Comparison of ENCODE assay signal across 8 cellular contexts in the genomic region with DNA sequence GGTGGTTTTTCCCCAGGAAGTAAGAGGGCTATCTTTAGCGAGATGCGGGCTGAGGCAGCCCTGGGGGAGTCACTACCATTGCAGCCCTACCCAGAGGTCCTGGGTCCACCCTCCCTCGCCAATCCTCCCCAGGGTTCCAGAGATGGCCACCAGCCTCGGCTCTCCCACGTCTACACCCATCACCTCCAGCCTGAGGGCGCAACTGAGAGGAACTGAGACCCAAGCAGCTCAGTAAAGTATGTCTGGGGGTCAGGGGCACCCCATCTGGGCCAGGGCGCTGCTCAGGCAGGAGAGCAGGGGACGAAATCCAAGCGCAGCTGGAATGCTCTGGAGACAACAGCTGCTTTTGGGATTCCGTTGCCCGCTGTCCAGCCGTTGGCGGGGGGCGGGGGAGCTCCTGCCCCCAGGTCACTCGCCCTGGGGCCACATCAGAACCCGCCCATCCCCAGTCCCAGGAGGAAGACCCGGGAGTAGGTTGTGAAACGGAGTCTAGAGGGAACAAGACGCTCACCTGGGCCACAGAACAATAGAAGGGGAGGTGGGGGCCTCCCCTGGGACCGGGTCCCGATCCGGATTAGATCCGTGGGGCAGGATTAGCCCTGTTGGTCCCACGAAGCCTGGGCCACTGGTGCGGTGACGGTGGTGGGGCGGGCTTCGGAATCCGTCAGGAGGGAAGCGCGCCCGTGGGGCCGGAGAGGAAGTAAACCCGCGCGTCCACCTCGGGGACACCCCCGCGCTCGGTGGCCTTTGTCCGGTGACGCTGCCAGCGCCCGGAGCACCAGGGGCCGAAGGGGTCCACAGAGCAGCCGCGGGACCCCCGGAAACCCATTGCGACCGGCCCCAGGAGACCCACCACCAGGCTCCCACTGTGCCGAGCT. TPM values are rescaled to one million over a fixed set of nuclear protein-coding genes. Genes with fewer than 3 reads are reported as not detected.
DNase-seq lines count a peak whose midpoint lies in the region; ATAC-seq, FAIRE-seq and TF ChIP-seq lines count a peak whose summit lies in the region.

No MANE protein-coding gene starts in this region.

- no peak for TF ChIP-seq EP300 in HepG2 (IDR thresholded peaks at IDR 0.05; ENCODE audit: low read depth in 2 of 2, low read length in 2 of 2)
- TF ChIP-seq EP300 in HepG2 (CRISPR knock-in tag; IDR thresholded peaks at IDR 0.05; ENCODE audit: borderline replicate concordance) = no peak
- no peak for TF ChIP-seq EP300 in suprapubic skin (IDR thresholded peaks at IDR 0.05)

- H3K79me2 ChIP-seq in H9 (ENCODE audit: insufficient read depth, low read length) (no peaks in the 10 kb centered on the region), PC-9 (ENCODE audit: low read depth) (peaks cover 49% of the 10 kb centered on the region), HepG2 (ENCODE audit: insufficient read depth, low read length) (peaks cover 27% of the 10 kb centered on the region)

- H4K5ac ChIP-seq in H9 (ENCODE audit: insufficient read length, low read depth, low read length) = peak overlapping the region; percentile 53

- no peak overlapping the region for H3T11ph ChIP-seq in H9 (ENCODE audit: low read length)

- H3K9ac ChIP-seq in H9 (ENCODE audit: extremely low read depth, insufficient read length, low read length) (peak overlapping the region; percentile 85), HepG2 (ENCODE audit: insufficient read depth, low read depth, low read length) (peak overlapping the region; percentile 99)

- H2BK5ac ChIP-seq in H9 (ENCODE audit: insufficient read length, low read length) = no peak overlapping the region

- H3K27ac Mint-ChIP-seq in H9 = peak overlapping the region; percentile 87 to 93 (median 91); a peak in 6 of 7 replicates
- H3K27ac Mint-ChIP-seq in central memory CD8-positive, alpha-beta T cell (ENCODE audit: low read depth) = peak overlapping the region; percentile 96

- H3K79me1 ChIP-seq in H9 (ENCODE audit: insufficient read depth, low read depth, low read length, poor library complexity, severe bottlenecking) = no peaks in the 10 kb centered on the region

- peaks cover 51% of the 10 kb centered on the region for H3F3A ChIP-seq in PC-9 (ENCODE audit: insufficient read depth, low read depth)

- peak overlapping the region; percentile 92 for H3K18ac ChIP-seq in H9 (ENCODE audit: insufficient read length, low read depth, low read length)

- no peak overlapping the region for H2AK5ac ChIP-seq in H9 (ENCODE audit: insufficient read length, low read length)

- H3K23ac ChIP-seq in H9 (ENCODE audit: insufficient read length, low read depth, low read length) = no peak overlapping the region

- H3K4ac ChIP-seq in H9 (ENCODE audit: low read depth, low read length) = peak overlapping the region; percentile 55

- H2BK20ac ChIP-seq in H9 (ENCODE audit: low read depth, low read length, poor library complexity, severe bottlenecking) = no peak overlapping the region

- WGBS in H9 (ENCODE audit: extremely low coverage, insufficient read length, low lambda C conversion rate) = no CpG with 5 or more reads among the region's 51 CpGs
- 0% methylated on average over 10 of the region's 51 CpGs for WGBS in HepG2 (ENCODE audit: low lambda C conversion rate)
- WGBS in suprapubic skin = 14% methylated on average over 4 of the region's 51 CpGs

- no peak overlapping the region for H2BK12ac ChIP-seq in H9 (ENCODE audit: insufficient read length, low read depth, low read length)

- peaks cover 22% of the 10 kb centered on the region for H3K23me2 ChIP-seq in H9 (ENCODE audit: insufficient read length, low read depth, low read length, poor library complexity, severe bottlenecking)

- DNase-seq in NCI-H345 (lab: John Stamatoyannopoulos, UW) = peak; percentile 20
- DNase-seq in NCI-H345 treated with DMSO at 0.1 percent for 48 hours (lab: John Stamatoyannopoulos, UW; ENCODE audit: unreplicated experiment) = no peak
- DNase-seq in H9 = no peak
- peak in 1 of 2 experiments; percentile 57 for DNase-seq in PC-9
- DNase-seq in central memory CD8-positive, alpha-beta T cell (ENCODE audit: low spot score in 2 of 2) = no peak
- no peak for DNase-seq in HepG2 (ENCODE audit: low spot score)
- peak; percentile 86 to 87 for DNase-seq in suprapubic skin (ENCODE audit: low spot score in 2 of 2)
- DNase-seq in NCI-H1105 (lab: John Stamatoyannopoulos, UW) = no peak

- H4K91ac ChIP-seq in H9 (ENCODE audit: insufficient read length, low read depth, low read length) = peak overlapping the region; percentile 34

- H3K4me3 Mint-ChIP-seq in H9 = peak overlapping the region; percentile 91 to 95
- H3K4me3 Mint-ChIP-seq in central memory CD8-positive, alpha-beta T cell = peak overlapping the region; percentile 98

- H3K9me3 ChIP-seq in H9 (ENCODE audit: control insufficient read depth, low read depth, low read length) (no peaks in the 10 kb centered on the region), PC-9 (ENCODE audit: insufficient read depth, low read depth) (no peaks in the 10 kb centered on the region), HepG2 (ENCODE audit: low read length) (no peaks in the 10 kb centered on the region), suprapubic skin (no peaks in the 10 kb centered on the region)

- H3K36me3 ChIP-seq in PC-9 (ENCODE audit: low read depth) (no peaks in the 10 kb centered on the region), HepG2 (replicated peaks in 1 of 2; ENCODE audit: control insufficient read depth in 1 of 2, insufficient read depth in 2 of 2, low read length in 2 of 2) (peaks cover 11 to 27% of the 10 kb centered on the region in 2 experiments; a peak in 4 of 5 replicates), suprapubic skin (peaks cover 38% of the 10 kb centered on the region)

- peaks cover 23 to 24% of the 10 kb centered on the region in 2 experiments for H3K4me1 Mint-ChIP-seq in H9
- peaks cover 31% of the 10 kb centered on the region for H3K4me1 Mint-ChIP-seq in central memory CD8-positive, alpha-beta T cell

- H3K14ac ChIP-seq in H9 (ENCODE audit: insufficient read depth, low read length) = peak overlapping the region; percentile 88

- no peaks in the 10 kb centered on the region for H3K9me2 ChIP-seq in PC-9 (ENCODE audit: insufficient read depth)

- H3K27ac ChIP-seq in H9 (ENCODE audit: insufficient read length, low read depth, low read length) = no peak overlapping the region
- peak overlapping the region; percentile 50 for H3K27ac ChIP-seq in PC-9
- peak overlapping the region; percentile 99 for H3K27ac ChIP-seq in HepG2 (ENCODE audit: extremely low read length, insufficient read depth, low read length)
- peak overlapping the region; percentile 100 for H3K27ac ChIP-seq in suprapubic skin

- H2BK120ac ChIP-seq in H9 (ENCODE audit: low read depth, low read length, poor library complexity, severe bottlenecking) = no peak overlapping the region

- intact Hi-C loops in PC-9 (cut with micrococcal nuclease; ENCODE audit: unreplicated experiment) (no loop called here), HepG2 (cut with micrococcal nuclease; ENCODE audit: unreplicated experiment) (loop anchor here (5.0 kb wide), 1 partner anchor 72 kb away; a partner anchor contains a TSS)

- ATAC-seq in central memory CD8-positive, alpha-beta T cell (replicated peaks; ENCODE audit: extremely low read depth, poor library complexity, severe bottlenecking) = no peak
- ATAC-seq in HepG2 = peak; percentile 2

- H4K8ac ChIP-seq in H9 (replicated peaks; ENCODE audit: insufficient read length, low read depth, low read length) = no peak overlapping the region

- no peaks in the 10 kb centered on the region for H3K27me3 Mint-ChIP-seq in H9 (ENCODE audit: low read depth)
- H3K27me3 Mint-ChIP-seq in central memory CD8-positive, alpha-beta T cell = no peaks in the 10 kb centered on the region

- H4K20me1 ChIP-seq in H9 (ENCODE audit: control insufficient read depth, insufficient read depth, insufficient read length) (peaks cover 2% of the 10 kb centered on the region), PC-9 (ENCODE audit: insufficient read depth) (no peaks in the 10 kb centered on the region), HepG2 (ENCODE audit: insufficient read depth, low read length) (peaks cover 1% of the 10 kb centered on the region; the same call in 1 of the 2 replicates)

- CTCF ChIA-PET in PC-9 (lab: Charles Lee) = interaction anchor here (0.6 kb wide), 1 partner anchor 35 kb away, joined by 15 read pairs; no protein-coding TSS in a partner anchor
- CTCF ChIA-PET in HepG2 (lab: Yijun Ruan, JAX; ENCODE audit: low intra/inter-chr PET ratio, low total read pairs) = no interaction called here

- no peaks in the 10 kb centered on the region for H3K4me1 ChIP-seq in H9 (ENCODE audit: insufficient read depth, low read length)
- peaks cover 30% of the 10 kb centered on the region for H3K4me1 ChIP-seq in PC-9 (replicated peaks; ENCODE audit: insufficient read depth)
- H3K4me1 ChIP-seq in HepG2 (ENCODE audit: insufficient read depth, low read length) = peaks cover 48% of the 10 kb centered on the region
- H3K4me1 ChIP-seq in suprapubic skin = peaks cover 47% of the 10 kb centered on the region

- POLR2A ChIA-PET in PC-9 (lab: Charles Lee; ENCODE audit: unreplicated experiment) = interaction anchor here (0.5 to 3.7 kb wide), 7 partner anchors 13 to 557 kb away, joined by 3 to 22 read pairs (median 6); a partner anchor contains a TSS
- POLR2A ChIA-PET in HepG2 (lab: Yijun Ruan, JAX) = interaction anchor here (0.6 to 11.1 kb wide), 20 partner anchors 9 to 547 kb away, joined by 3 to 280 read pairs (median 6); a partner anchor contains a TSS

- no peaks in the 10 kb centered on the region for H3K9me3 Mint-ChIP-seq in H9
- H3K9me3 Mint-ChIP-seq in central memory CD8-positive, alpha-beta T cell = no peaks in the 10 kb centered on the region

- H3K27me3 ChIP-seq in H9 (ENCODE audit: insufficient read depth, low read length) (no peaks in the 10 kb centered on the region), PC-9 (ENCODE audit: insufficient read depth, low read depth) (no peaks in the 10 kb centered on the region), HepG2 (ENCODE audit: control insufficient read depth in 1 of 2, insufficient read depth in 2 of 2, low read length in 2 of 2) (no peaks in the 10 kb centered on the region; a peak in 1 of 5 replicates), suprapubic skin (no peaks in the 10 kb centered on the region)

- in situ Hi-C loops in HepG2 (cut with HindIII; ENCODE audit: extremely low pct_ligation_motif_present, low pct_unique_long_range_greater_than_20kb) = no loop called here

- TF ChIP-seq RAD21 in HepG2 (CRISPR knock-in tag; IDR thresholded peaks at IDR 0.05) = no peak

- peak overlapping the region; percentile 70 for H3K4me3 ChIP-seq in PC-9
- peak overlapping the region; percentile 80 to 96 (median 89) for H3K4me3 ChIP-seq in HepG2 (replicated peaks in 1 of 3; ENCODE audit: insufficient read depth in 1 of 3, low read depth in 2 of 3, low read length in 3 of 3)
- peak overlapping the region; percentile 95 for H3K4me3 ChIP-seq in suprapubic skin

- no peak; a peak in 1 of 4 replicates for TF ChIP-seq POLR2A in HepG2 (IDR thresholded peaks at IDR 0.05; ENCODE audit: insufficient read depth in 1 of 2, low read depth in 2 of 2, low read length in 2 of 2)
- no peak for TF ChIP-seq POLR2A in suprapubic skin (IDR thresholded peaks at IDR 0.05)

- H3K4me2 ChIP-seq in H9 (ENCODE audit: insufficient read depth, insufficient read length, low read length) (peak overlapping the region; percentile 87), PC-9 (peak overlapping the region; percentile 92), HepG2 (ENCODE audit: low read depth, low read length) (peak overlapping the region; percentile 89)

- peaks cover 30 to 46% (median 41%) of the 10 kb centered on the region in 3 experiments for H3K36me3 Mint-ChIP-seq in H9 (ENCODE audit: insufficient read depth in 1 of 3, low read depth in 3 of 3)
- H3K36me3 Mint-ChIP-seq in central memory CD8-positive, alpha-beta T cell (ENCODE audit: insufficient read depth) = peaks cover 45% of the 10 kb centered on the region

- H3K56ac ChIP-seq in H9 (ENCODE audit: insufficient read length, low read depth, low read length) = no peak overlapping the region

- FAIRE-seq in HepG2 (lab: Jason Lieb, UNC) = no peak

- H2AFZ ChIP-seq in H9 (ENCODE audit: low read length) (no peak overlapping the region), PC-9 (peak overlapping the region; percentile 72), HepG2 (ENCODE audit: low read length) (no peak overlapping the region)

- BruUV-seq in PC-9 (replicated peaks; lab: Mats Ljungman, UMichigan) = TSS peak; percentile 74
- BruUV-seq in HepG2 (replicated peaks; lab: Mats Ljungman, UMichigan) = TSS peak; percentile 86

- no peak overlapping the region; the same call in 1 of the 2 replicates for H2BK15ac ChIP-seq in H9 (ENCODE audit: low read depth, low read length)

- no peak for TF ChIP-seq CTCF in H9 (conservative IDR thresholded peaks at IDR 0.05)
- TF ChIP-seq CTCF in PC-9 (conservative IDR thresholded peaks at IDR 0.05) = no peak
- peak; percentile 31 for TF ChIP-seq CTCF in HepG2 (CRISPR knock-in tag; IDR thresholded peaks at IDR 0.05)
- no peak for TF ChIP-seq CTCF in suprapubic skin (IDR thresholded peaks at IDR 0.05)

RNA-seq across cellular contexts. Expression of a gene that starts 1.3 kb away (rescaled TPM):
- total RNA-seq in H9 (2021) (39.9 and 40.7 TPM in 2 replicates), PC-9 (2021) (32.9 and 38.8 TPM in 2 replicates), HepG2 (2016; rRNA removed; fragmentation: Illumina TruSeq; extraction: Trizol) (50.0 and 51.9 TPM in 2 replicates), suprapubic skin (100 to 1,000 TPM in 1 of 4 donors, 10 to 100 TPM in 3; 45.0 to 104 (median 63.1) TPM)
- 26.9 and 32.9 TPM in 2 replicates for total RNA-seq in HepG2 (2016; cell fraction: cytosol; rRNA removed; fragmentation: Illumina TruSeq; extraction: Trizol; ENCODE audit: low read depth)
- total RNA-seq in HepG2 (2016; cell fraction: insoluble cytoplasmic fraction; rRNA removed; fragmentation: Illumina TruSeq; extraction: Trizol) = 52.3 and 61.1 TPM in 2 replicates
- total RNA-seq in HepG2 (2016; cell fraction: membrane; rRNA removed; fragmentation: Illumina TruSeq; extraction: Trizol) = 26.1 and 38.8 TPM in 2 replicates
- total RNA-seq in HepG2 (2016; cell fraction: nucleus; rRNA removed; fragmentation: Illumina TruSeq; extraction: Trizol) = 24.4 and 30.9 TPM in 2 replicates
- polyA plus RNA-seq in HepG2 (2011; rRNA removed) = 39.0 and 42.0 TPM in 2 replicates
- 32.1 and 56.3 TPM in 2 replicates for polyA plus RNA-seq in HepG2 (2011; cell fraction: cytosol; rRNA removed)
- polyA plus RNA-seq in HepG2 (2011; cell fraction: nucleus; rRNA removed) = 29.5 and 32.3 TPM in 2 replicates
- 31.0 and 39.6 TPM in 2 replicates for polyA plus RNA-seq in HepG2 (2012)
- polyA plus RNA-seq in HepG2 (2016; cell fraction: cytosol; fragmentation: Illumina TruSeq; extraction: Trizol; ENCODE audit: low read depth) = 31.0 and 36.1 TPM in 2 replicates
- polyA plus RNA-seq in HepG2 (2016; cell fraction: insoluble cytoplasmic fraction; fragmentation: Illumina TruSeq; extraction: Trizol; ENCODE audit: low read depth) = 63.6 and 69.8 TPM in 2 replicates
- 28.9 and 36.0 TPM in 2 replicates for polyA plus RNA-seq in HepG2 (2016; cell fraction: membrane; fragmentation: Illumina TruSeq; extraction: Trizol; ENCODE audit: low read depth)
- 39.0 and 43.6 TPM in 2 replicates for polyA plus RNA-seq in HepG2 (2016; cell fraction: nucleus; fragmentation: Illumina TruSeq; extraction: Trizol; ENCODE audit: insufficient read depth, low read depth)
- polyA minus RNA-seq in HepG2 (2011; rRNA and poly(A)+ RNA removed; ENCODE audit: low replicate concordance) = 70.8 and 119 TPM in 2 replicates
- polyA minus RNA-seq in HepG2 (2011; cell fraction: cytosol; rRNA and poly(A)+ RNA removed) = 23.8 and 35.3 TPM in 2 replicates
- 27.4 and 27.9 TPM in 2 replicates for polyA minus RNA-seq in HepG2 (2011; cell fraction: nucleus; rRNA and poly(A)+ RNA removed)

RNA-seq across cellular contexts. Expression of a gene that starts 2.2 kb away (rescaled TPM):
- total RNA-seq in H9 (2021) (27.1 and 32.3 TPM in 2 replicates), PC-9 (2021) (27.7 and 35.9 TPM in 2 replicates), HepG2 (2016; rRNA removed; fragmentation: Illumina TruSeq; extraction: Trizol) (18.3 and 19.9 TPM in 2 replicates), suprapubic skin (10 to 100 TPM; 44.3 to 55.4 (median 50.7) TPM)
- 8.0 and 9.1 TPM in 2 replicates for total RNA-seq in HepG2 (2016; cell fraction: cytosol; rRNA removed; fragmentation: Illumina TruSeq; extraction: Trizol; ENCODE audit: low read depth)
- total RNA-seq in HepG2 (2016; cell fraction: insoluble cytoplasmic fraction; rRNA removed; fragmentation: Illumina TruSeq; extraction: Trizol) = 17.2 and 17.7 TPM in 2 replicates
- total RNA-seq in HepG2 (2016; cell fraction: membrane; rRNA removed; fragmentation: Illumina TruSeq; extraction: Trizol) = 13.3 and 16.1 TPM in 2 replicates
- total RNA-seq in HepG2 (2016; cell fraction: nucleus; rRNA removed; fragmentation: Illumina TruSeq; extraction: Trizol) = 12.3 and 12.5 TPM in 2 replicates
- 31.7 and 36.5 TPM in 2 replicates for polyA plus RNA-seq in HepG2 (2011; rRNA removed)
- 28.5 and 42.5 TPM in 2 replicates for polyA plus RNA-seq in HepG2 (2011; cell fraction: cytosol; rRNA removed)
- 69.2 and 85.2 TPM in 2 replicates for polyA plus RNA-seq in HepG2 (2011; cell fraction: nucleus; rRNA removed)
- polyA plus RNA-seq in HepG2 (2012) = 10.7 and 12.1 TPM in 2 replicates
- 6.0 and 7.7 TPM in 2 replicates for polyA plus RNA-seq in HepG2 (2016; cell fraction: cytosol; fragmentation: Illumina TruSeq; extraction: Trizol; ENCODE audit: low read depth)
- 16.3 and 17.2 TPM in 2 replicates for polyA plus RNA-seq in HepG2 (2016; cell fraction: insoluble cytoplasmic fraction; fragmentation: Illumina TruSeq; extraction: Trizol; ENCODE audit: low read depth)
- 10.6 and 11.7 TPM in 2 replicates for polyA plus RNA-seq in HepG2 (2016; cell fraction: membrane; fragmentation: Illumina TruSeq; extraction: Trizol; ENCODE audit: low read depth)
- polyA plus RNA-seq in HepG2 (2016; cell fraction: nucleus; fragmentation: Illumina TruSeq; extraction: Trizol; ENCODE audit: insufficient read depth, low read depth) = 23.7 and 24.6 TPM in 2 replicates
- 62.8 and 69.7 TPM in 2 replicates for polyA minus RNA-seq in HepG2 (2011; rRNA and poly(A)+ RNA removed; ENCODE audit: low replicate concordance)
- 9.5 and 20.9 TPM in 2 replicates for polyA minus RNA-seq in HepG2 (2011; cell fraction: cytosol; rRNA and poly(A)+ RNA removed)
- 11.2 and 17.4 TPM in 2 replicates for polyA minus RNA-seq in HepG2 (2011; cell fraction: nucleus; rRNA and poly(A)+ RNA removed)

RNA-seq across cellular contexts. Expression of a gene that starts 8.6 kb away (rescaled TPM):
- total RNA-seq in H9 (2021) = 408 and 414 TPM in 2 replicates
- total RNA-seq in PC-9 (2021) = 190 and 222 TPM in 2 replicates
- 260 and 344 TPM in 2 replicates for total RNA-seq in HepG2 (2016; rRNA removed; fragmentation: Illumina TruSeq; extraction: Trizol)
- total RNA-seq in HepG2 (2016; cell fraction: cytosol; rRNA removed; fragmentation: Illumina TruSeq; extraction: Trizol; ENCODE audit: low read depth) = 94.1 and 106 TPM in 2 replicates
- total RNA-seq in HepG2 (2016; cell fraction: insoluble cytoplasmic fraction; rRNA removed; fragmentation: Illumina TruSeq; extraction: Trizol) = 263 and 346 TPM in 2 replicates
- 186 and 193 TPM in 2 replicates for total RNA-seq in HepG2 (2016; cell fraction: membrane; rRNA removed; fragmentation: Illumina TruSeq; extraction: Trizol)
- total RNA-seq in HepG2 (2016; cell fraction: nucleus; rRNA removed; fragmentation: Illumina TruSeq; extraction: Trizol) = 117 and 127 TPM in 2 replicates
- polyA plus RNA-seq in HepG2 (2011; rRNA removed) = 248 and 252 TPM in 2 replicates
- 227 and 254 TPM in 2 replicates for polyA plus RNA-seq in HepG2 (2011; cell fraction: cytosol; rRNA removed)
- 167 and 184 TPM in 2 replicates for polyA plus RNA-seq in HepG2 (2011; cell fraction: nucleus; rRNA removed)
- polyA plus RNA-seq in HepG2 (2012) = 171 and 213 TPM in 2 replicates
- polyA plus RNA-seq in HepG2 (2016; cell fraction: cytosol; fragmentation: Illumina TruSeq; extraction: Trizol; ENCODE audit: low read depth) = 80.1 and 88.8 TPM in 2 replicates
- 319 and 340 TPM in 2 replicates for polyA plus RNA-seq in HepG2 (2016; cell fraction: insoluble cytoplasmic fraction; fragmentation: Illumina TruSeq; extraction: Trizol; ENCODE audit: low read depth)
- polyA plus RNA-seq in HepG2 (2016; cell fraction: membrane; fragmentation: Illumina TruSeq; extraction: Trizol; ENCODE audit: low read depth) = 142 and 165 TPM in 2 replicates
- polyA plus RNA-seq in HepG2 (2016; cell fraction: nucleus; fragmentation: Illumina TruSeq; extraction: Trizol; ENCODE audit: insufficient read depth, low read depth) = 169 and 178 TPM in 2 replicates
- 431 and 698 TPM in 2 replicates for polyA minus RNA-seq in HepG2 (2011; rRNA and poly(A)+ RNA removed; ENCODE audit: low replicate concordance)
- polyA minus RNA-seq in HepG2 (2011; cell fraction: cytosol; rRNA and poly(A)+ RNA removed) = 171 and 193 TPM in 2 replicates
- 84.5 and 109 TPM in 2 replicates for polyA minus RNA-seq in HepG2 (2011; cell fraction: nucleus; rRNA and poly(A)+ RNA removed)
- 100 to 1,000 TPM; 184 to 355 (median 229) TPM for total RNA-seq in suprapubic skin

RNA-seq across cellular contexts. Expression of a gene that starts 13.4 kb away (rescaled TPM):
- 282 and 298 TPM in 2 replicates for total RNA-seq in H9 (2021)
- total RNA-seq in PC-9 (2021) = 157 and 159 TPM in 2 replicates
- total RNA-seq in HepG2 (2016; rRNA removed; fragmentation: Illumina TruSeq; extraction: Trizol) = 71.2 and 73.4 TPM in 2 replicates
- 3.5 and 5.3 TPM in 2 replicates for total RNA-seq in HepG2 (2016; cell fraction: cytosol; rRNA removed; fragmentation: Illumina TruSeq; extraction: Trizol; ENCODE audit: low read depth)
- 62.0 and 83.0 TPM in 2 replicates for total RNA-seq in HepG2 (2016; cell fraction: insoluble cytoplasmic fraction; rRNA removed; fragmentation: Illumina TruSeq; extraction: Trizol)
- 11.9 and 16.0 TPM in 2 replicates for total RNA-seq in HepG2 (2016; cell fraction: membrane; rRNA removed; fragmentation: Illumina TruSeq; extraction: Trizol)
- 75.4 and 75.5 TPM in 2 replicates for total RNA-seq in HepG2 (2016; cell fraction: nucleus; rRNA removed; fragmentation: Illumina TruSeq; extraction: Trizol)
- 139 and 187 TPM in 2 replicates for polyA plus RNA-seq in HepG2 (2011; rRNA removed)
- polyA plus RNA-seq in HepG2 (2011; cell fraction: cytosol; rRNA removed) = 54.1 and 69.9 TPM in 2 replicates
- polyA plus RNA-seq in HepG2 (2011; cell fraction: nucleus; rRNA removed) = 948 and 1,074 TPM in 2 replicates
- polyA plus RNA-seq in HepG2 (2012) = 82.4 and 107 TPM in 2 replicates
- 3.7 and 3.8 TPM in 2 replicates for polyA plus RNA-seq in HepG2 (2016; cell fraction: cytosol; fragmentation: Illumina TruSeq; extraction: Trizol; ENCODE audit: low read depth)
- polyA plus RNA-seq in HepG2 (2016; cell fraction: insoluble cytoplasmic fraction; fragmentation: Illumina TruSeq; extraction: Trizol; ENCODE audit: low read depth) = 65.3 and 72.1 TPM in 2 replicates
- polyA plus RNA-seq in HepG2 (2016; cell fraction: membrane; fragmentation: Illumina TruSeq; extraction: Trizol; ENCODE audit: low read depth) = 8.5 and 9.3 TPM in 2 replicates
- polyA plus RNA-seq in HepG2 (2016; cell fraction: nucleus; fragmentation: Illumina TruSeq; extraction: Trizol; ENCODE audit: insufficient read depth, low read depth) = 267 and 275 TPM in 2 replicates
- polyA minus RNA-seq in HepG2 (2011; rRNA and poly(A)+ RNA removed; ENCODE audit: low replicate concordance) = 181 and 224 TPM in 2 replicates
- polyA minus RNA-seq in HepG2 (2011; cell fraction: cytosol; rRNA and poly(A)+ RNA removed) = 39.8 and 50.4 TPM in 2 replicates
- polyA minus RNA-seq in HepG2 (2011; cell fraction: nucleus; rRNA and poly(A)+ RNA removed) = 60.6 and 69.1 TPM in 2 replicates
- total RNA-seq in suprapubic skin = 100 to 1,000 TPM in 1 of 4 donors, 10 to 100 TPM in 3; 49.1 to 105 (median 55.5) TPM

RNA-seq across cellular contexts. Expression of a gene that starts 30.5 kb away (rescaled TPM):
- total RNA-seq in H9 (2021) (34.5 and 36.0 TPM in 2 replicates), PC-9 (2021) (49.1 and 57.1 TPM in 2 replicates), HepG2 (2016; rRNA removed; fragmentation: Illumina TruSeq; extraction: Trizol) (not detected in 2 replicates), suprapubic skin (10 to 100 TPM; 18.5 to 57.2 (median 27.9) TPM)
- not detected in 2 replicates for total RNA-seq in HepG2 (2016; cell fraction: cytosol; rRNA removed; fragmentation: Illumina TruSeq; extraction: Trizol; ENCODE audit: low read depth)
- 0.09 TPM in 1 of 2 replicates, not detected in the other for total RNA-seq in HepG2 (2016; cell fraction: insoluble cytoplasmic fraction; rRNA removed; fragmentation: Illumina TruSeq; extraction: Trizol)
- not detected in 2 replicates for total RNA-seq in HepG2 (2016; cell fraction: membrane; rRNA removed; fragmentation: Illumina TruSeq; extraction: Trizol)
- 0.09 TPM in 1 of 2 replicates, not detected in the other for total RNA-seq in HepG2 (2016; cell fraction: nucleus; rRNA removed; fragmentation: Illumina TruSeq; extraction: Trizol)
- 0.01 TPM in 1 of 2 replicates, not detected in the other for polyA plus RNA-seq in HepG2 (2011; rRNA removed)
- polyA plus RNA-seq in HepG2 (2011; cell fraction: cytosol; rRNA removed) = 0.07 TPM in 1 of 2 replicates, not detected in the other
- 0.29 and 0.38 TPM in 2 replicates for polyA plus RNA-seq in HepG2 (2011; cell fraction: nucleus; rRNA removed)
- 0.16 TPM in 1 of 2 replicates, not detected in the other for polyA plus RNA-seq in HepG2 (2012)
- polyA plus RNA-seq in HepG2 (2016; cell fraction: cytosol; fragmentation: Illumina TruSeq; extraction: Trizol; ENCODE audit: low read depth) = not detected in 2 replicates
- polyA plus RNA-seq in HepG2 (2016; cell fraction: insoluble cytoplasmic fraction; fragmentation: Illumina TruSeq; extraction: Trizol; ENCODE audit: low read depth) = not detected in 2 replicates
- polyA plus RNA-seq in HepG2 (2016; cell fraction: membrane; fragmentation: Illumina TruSeq; extraction: Trizol; ENCODE audit: low read depth) = not detected in 2 replicates
- not detected in 2 replicates for polyA plus RNA-seq in HepG2 (2016; cell fraction: nucleus; fragmentation: Illumina TruSeq; extraction: Trizol; ENCODE audit: insufficient read depth, low read depth)
- 0.24 and 77.8 TPM in 2 replicates for polyA minus RNA-seq in HepG2 (2011; rRNA and poly(A)+ RNA removed; ENCODE audit: low replicate concordance)
- 2.1 and 2.3 TPM in 2 replicates for polyA minus RNA-seq in HepG2 (2011; cell fraction: cytosol; rRNA and poly(A)+ RNA removed)
- 1.5 and 2.2 TPM in 2 replicates for polyA minus RNA-seq in HepG2 (2011; cell fraction: nucleus; rRNA and poly(A)+ RNA removed)

Comparison
In these comparisons a context has a peak if more than half of its experiments do, and no peak if none do; other contexts are left out.
1. DNase-seq: peak in NCI-H345 (single experiment) and suprapubic skin (2 of 2); none in NCI-H345 treated with DMSO at 0.1 percent for 48 hours (single experiment), H9 (single experiment), central memory CD8-positive, alpha-beta T cell (0 of 2), HepG2 (single experiment) and NCI-H1105 (single experiment).
2. Peak in every context shown above with its lines, with median percentiles within 50 percentile points of each other: H3K4me2 ChIP-seq and H3K4me3 ChIP-seq.